In the genomic region with DNA sequence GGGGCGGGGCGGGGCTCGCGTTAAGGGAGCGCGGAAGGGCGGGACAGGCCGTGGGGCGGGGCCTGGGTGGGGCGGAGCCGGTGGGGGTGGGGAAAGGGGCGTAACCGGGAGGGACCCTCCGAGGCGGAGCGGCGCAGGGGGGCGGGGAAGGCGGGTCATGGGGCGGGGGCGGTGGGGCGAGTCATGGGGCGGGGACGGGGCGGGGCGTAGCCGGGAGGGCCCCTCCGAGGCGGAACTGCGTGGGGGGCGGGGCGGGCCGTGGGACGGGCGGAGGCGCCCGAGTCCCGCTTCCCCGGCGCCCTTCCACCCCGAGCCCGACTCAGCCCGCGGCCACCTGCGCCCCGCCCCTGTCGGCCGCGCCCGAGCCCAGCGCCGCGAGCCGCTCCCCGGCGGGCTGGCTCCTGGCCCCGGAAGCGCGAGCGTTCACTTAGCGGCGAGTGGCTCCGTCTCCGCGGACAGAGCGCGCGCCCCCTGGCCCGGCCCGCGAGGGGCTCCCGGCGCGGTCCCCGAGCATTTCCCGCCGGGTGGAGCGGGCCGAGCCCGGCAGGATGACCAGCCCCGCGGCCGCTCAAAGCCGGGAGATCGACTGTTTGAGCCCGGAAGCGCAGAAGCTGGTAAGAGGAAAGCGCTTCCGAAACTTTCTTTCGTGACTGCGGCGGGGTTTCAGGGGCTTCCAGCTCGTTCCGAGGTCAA, we compare ENCODE assay signal across 8 cellular contexts.
DNase-seq lines count a peak whose midpoint lies in the region; ATAC-seq and TF ChIP-seq lines count a peak whose summit lies in the region.

No MANE protein-coding gene starts in this region.

- H3K27ac ChIP-seq in A673 (ENCODE audit: low read depth, low read length, poor library complexity, severe bottlenecking) = peak overlapping the region; percentile 92

- POLR2A ChIA-PET in A673 (lab: Charles Lee; ENCODE audit: low non-redundant PET) = no interaction called here

- H3K27me3 ChIP-seq in A673 (replicated peaks; ENCODE audit: insufficient read depth, low read depth, low read length, poor library complexity) = no peaks in the 10 kb centered on the region

- TF ChIP-seq CTCF in A673 (conservative IDR thresholded peaks at IDR 0.05; ENCODE audit: low read depth, low read length) = no peak
- no peak for TF ChIP-seq CTCF in choroid plexus epithelial cell (conservative IDR thresholded peaks at IDR 0.05; ENCODE audit: low read depth, low read length)

- intact Hi-C loops in A673 (cut with micrococcal nuclease; ENCODE audit: unreplicated experiment) = loop anchor here (5.0 kb wide), 1 partner anchor 35 kb away; no protein-coding TSS in a partner anchor

- no TSS peak for BruUV-seq in A673 (replicated peaks; lab: Mats Ljungman, UMichigan)

- peak; percentile 48 for ATAC-seq in GM18520 (IDR thresholded peaks at IDR 0.05; ENCODE audit: unreplicated experiment)
- ATAC-seq in HG03066 (IDR thresholded peaks at IDR 0.05; ENCODE audit: low read depth, unreplicated experiment) = peak; percentile 45
- peak; percentile 90 for ATAC-seq in left lobe of liver

- H3K4me1 ChIP-seq in A673 (ENCODE audit: insufficient read depth, low read length, poor library complexity, severe bottlenecking) = peaks cover 58% of the 10 kb centered on the region

- CTCF ChIA-PET in A673 (lab: Charles Lee) = no interaction called here

- no peaks in the 10 kb centered on the region for H3K36me3 ChIP-seq in A673 (ENCODE audit: insufficient read depth, low read length, poor library complexity, severe bottlenecking)

- peak overlapping the region; percentile 76 for H3K4me3 ChIP-seq in A673 (ENCODE audit: low read depth, low read length, poor library complexity, severe bottlenecking)
- peak overlapping the region; percentile 78 for H3K4me3 ChIP-seq in choroid plexus epithelial cell (ENCODE audit: low read depth, low read length)

- DNase-seq in A673 (ENCODE audit: low spot score) = peak; percentile 90
- peak; percentile 48 for DNase-seq in NCI-H345 treated with DMSO at 0.1 percent for 48 hours (lab: John Stamatoyannopoulos, UW; ENCODE audit: unreplicated experiment)
- DNase-seq in activated CD4-positive, alpha-beta T cell treated with anti-CD3 and anti-CD28 coated beads for 24 hours (ENCODE audit: low read depth in 2 of 2) = peak; percentile 90 to 96
- peak; percentile 95 for DNase-seq in choroid plexus epithelial cell (ENCODE audit: low read depth)
- peak; percentile 95 for DNase-seq in left lobe of liver (ENCODE audit: low spot score)
- peak; percentile 93 for DNase-seq in stimulated activated CD4-positive, alpha-beta T cell treated with anti-CD3 and anti-CD28 coated beads, Interleukin-4, amount 100 ng/mL, for 24 hours

- no peaks in the 10 kb centered on the region for H3K9me3 ChIP-seq in A673 (ENCODE audit: low read depth, low read length, poor library complexity, severe bottlenecking)

Comparison
In these comparisons a context has a peak if more than half of its experiments do, and no peak if none do; other contexts are left out.
1. Peak in every context shown above with its lines: DNase-seq, ATAC-seq, H3K4me3 ChIP-seq and H3K27ac ChIP-seq.